1 cellular context compared by ENCODE assay signal in genomic region chr6:16751251-16751946, GRCh38.
TF ChIP-seq lines count a peak whose summit lies in the region.

No MANE protein-coding gene starts in this region.

TF ChIP-seq in WTC11, 78 proteins besides CTCF, POLR2A, EP300 and RAD21 (continued from another document):
- TF ChIP-seq PRDM15 (CRISPR knock-in tag; IDR thresholded peaks at IDR 0.05), result peak; percentile 33; the same call in 1 of the 2 replicates
